ENCODE assay signal across 13 cellular contexts in genomic region chr2:130157354-130157753, GRCh38. TPM values are rescaled to one million over a fixed set of nuclear protein-coding genes. Genes with fewer than 3 reads are reported as not detected.
DNase-seq lines count a peak whose midpoint lies in the region; ATAC-seq lines count a peak whose summit lies in the region.
"Not testable (repeated sequence)": the region's sequence is repeated elsewhere in the genome, so short reads cannot be mapped to it uniquely, and the experiment has no call there.
"Had no signal": no experiment of that assay in that cellular context is flagged by ENCODE, and none has a peak within 500 bp of the region (broad histone marks: within the 10 kb centered on the region; RNA-seq: fewer than 3 reads in every experiment).

No MANE protein-coding gene starts in this region.

- peaks cover 9 to 14% of the 10 kb centered on the region in 2 donors for H3K4me1 Mint-ChIP-seq in natural killer cell treated with Interleukin-12 subunit alpha and Interleukin-12 subunit beta and Interleukin-15 and Interleukin-18, amount 100 ng/mL, for 72 hours (ENCODE audit: low read depth in 2 of 2)

- H3K27me3 Mint-ChIP-seq in natural killer cell treated with Interleukin-12 subunit alpha and Interleukin-12 subunit beta and Interleukin-15 and Interleukin-18, amount 100 ng/mL, for 72 hours = not testable (repeated sequence)

- not testable (repeated sequence) for H3K4me3 Mint-ChIP-seq in natural killer cell treated with Interleukin-12 subunit alpha and Interleukin-12 subunit beta and Interleukin-15 and Interleukin-18, amount 100 ng/mL, for 72 hours

- not testable (repeated sequence) for H3K9me3 Mint-ChIP-seq in natural killer cell treated with Interleukin-12 subunit alpha and Interleukin-12 subunit beta and Interleukin-15 and Interleukin-18, amount 100 ng/mL, for 72 hours

- peak; percentile 28 for ATAC-seq in GM19023 (IDR thresholded peaks at IDR 0.05; ENCODE audit: unreplicated experiment)
- ATAC-seq in GM21576 (IDR thresholded peaks at IDR 0.05; ENCODE audit: unreplicated experiment) = peak; percentile 35
- peak; percentile 26 for ATAC-seq in HG02938 (IDR thresholded peaks at IDR 0.05; ENCODE audit: unreplicated experiment)
- ATAC-seq in HG03439 (IDR thresholded peaks at IDR 0.05; ENCODE audit: unreplicated experiment) = peak; percentile 43
- ATAC-seq in natural killer cell treated with Interleukin-12 subunit alpha and Interleukin-12 subunit beta and Interleukin-15 and Interleukin-18, amount 100 ng/mL, for 72 hours = peak; percentile 21 to 45

- not testable (repeated sequence) for H3K36me3 Mint-ChIP-seq in natural killer cell treated with Interleukin-12 subunit alpha and Interleukin-12 subunit beta and Interleukin-15 and Interleukin-18, amount 100 ng/mL, for 72 hours

- H3K27ac Mint-ChIP-seq in natural killer cell treated with Interleukin-12 subunit alpha and Interleukin-12 subunit beta and Interleukin-15 and Interleukin-18, amount 100 ng/mL, for 72 hours = peak overlapping the region; percentile 54 to 87

- DNase-seq in EL (peak; percentile 6), NCI-H69 (lab: John Stamatoyannopoulos, UW) (peak; percentile 2), amniotic epithelial cell (ENCODE audit: low read depth) (peak; percentile 14)
- not testable (repeated sequence) for DNase-seq in natural killer cell treated with Interleukin-12 subunit alpha and Interleukin-12 subunit beta and Interleukin-15 and Interleukin-18, amount 100 ng/mL, for 72 hours (ENCODE audit: low spot score)

RNA-seq across cellular contexts. Expression of gene CCDC74B, which starts 12.4 kb away (rescaled TPM):
- total RNA-seq in natural killer cell treated with Interleukin-12 subunit alpha and Interleukin-12 subunit beta and Interleukin-15 and Interleukin-18, amount 100 ng/mL, for 72 hours = 1 to 10 TPM in 1 of 2 donors, under 1 TPM in 1; 0.83 to 1.7 TPM

RNA-seq across cellular contexts. Expression of gene SMPD4, which starts 24.0 kb away (rescaled TPM):
- total RNA-seq in natural killer cell treated with Interleukin-12 subunit alpha and Interleukin-12 subunit beta and Interleukin-15 and Interleukin-18, amount 100 ng/mL, for 72 hours = 100 to 1,000 TPM in 1 of 2 donors, 10 to 100 TPM in 1; 84.8 to 122 TPM

RNA-seq across cellular contexts. Expression of gene MZT2B, which starts 24.7 kb away (rescaled TPM):
- 100 to 1,000 TPM; 179 to 231 TPM for total RNA-seq in natural killer cell treated with Interleukin-12 subunit alpha and Interleukin-12 subunit beta and Interleukin-15 and Interleukin-18, amount 100 ng/mL, for 72 hours

RNA-seq across cellular contexts. Expression of gene POTEF, which starts 28.3 kb away (rescaled TPM):
- total RNA-seq in natural killer cell treated with Interleukin-12 subunit alpha and Interleukin-12 subunit beta and Interleukin-15 and Interleukin-18, amount 100 ng/mL, for 72 hours = not detected
- total RNA-seq: fibroblast of villous mesenchyme, SJSA1 had no signal

RNA-seq across cellular contexts. Expression of gene TUBA3E, which starts 40.9 kb away (rescaled TPM):
- total RNA-seq in natural killer cell treated with Interleukin-12 subunit alpha and Interleukin-12 subunit beta and Interleukin-15 and Interleukin-18, amount 100 ng/mL, for 72 hours = not detected
- total RNA-seq: endodermal cell, fibroblast of villous mesenchyme, lung, pulmonary artery endothelial cell, SJSA1 had no signal
